22 cellular contexts compared by ENCODE assay signal in genomic region chr11:62139526-62140301, GRCh38. TPM values are rescaled to one million over a fixed set of nuclear protein-coding genes. Genes with fewer than 3 reads are reported as not detected.
"Had no signal": no experiment of that assay in that cellular context is flagged by ENCODE, and none has a peak within 500 bp of the region (broad histone marks: within the 10 kb centered on the region; RNA-seq: fewer than 3 reads in every experiment).

No MANE protein-coding gene starts in this region.

- H3K9me3 Mint-ChIP-seq: activated naive CD4-positive, alpha-beta T cell treated with anti-CD3 and anti-CD28 coated beads for 36 hours; central memory CD8-positive, alpha-beta T cell; memory B cell; naive thymus-derived CD4-positive, alpha-beta T cell; neural progenitor cell; stimulated activated naive B cell treated with anti-CD40 and anti-IgM and Interleukin-4, amounts not matched to agents 10 μg/mL and 1 μg/mL and 100 μg/mL, for 72 hours; T-cell; WTC11 had no signal

- DNase-seq: activated CD4-positive, alpha-beta T cell treated with anti-CD3 and anti-CD28 coated beads for 4 hours; activated naive CD4-positive, alpha-beta T cell treated with anti-CD3 and anti-CD28 coated beads for 36 hours; brain microvascular endothelial cell; heart left ventricle; kidney glomerular epithelial cell; stimulated activated CD4-positive, alpha-beta T cell treated with anti-CD3 and anti-CD28 coated beads, Interleukin-4, amount 100 ng/mL, for 4 hours; stimulated activated naive B cell treated with anti-CD40 and anti-IgM and Interleukin-4, amounts not matched to agents 10 μg/mL and 1 μg/mL and 100 μg/mL, for 72 hours had no signal

- H3K4me1 Mint-ChIP-seq: memory B cell, neural progenitor cell, WTC11 had no signal

- H3K9me3 ChIP-seq: gastroesophageal sphincter, heart left ventricle, pancreas had no signal

- H3K4me3 Mint-ChIP-seq: activated naive CD4-positive, alpha-beta T cell treated with anti-CD3 and anti-CD28 coated beads for 36 hours; central memory CD8-positive, alpha-beta T cell; memory B cell; naive thymus-derived CD4-positive, alpha-beta T cell; neural progenitor cell; stimulated activated naive B cell treated with anti-CD40 and anti-IgM and Interleukin-4, amounts not matched to agents 10 μg/mL and 1 μg/mL and 100 μg/mL, for 72 hours; T-cell; WTC11 had no signal

- H3K36me3 ChIP-seq: neural progenitor cell had no signal

- H3K4me1 ChIP-seq: gastroesophageal sphincter, heart left ventricle, neural progenitor cell, pancreas had no signal

- H3K27me3 ChIP-seq: brain microvascular endothelial cell, gastroesophageal sphincter, heart left ventricle, neural progenitor cell, pancreas had no signal

- H3K27ac Mint-ChIP-seq: activated naive CD4-positive, alpha-beta T cell treated with anti-CD3 and anti-CD28 coated beads for 36 hours; memory B cell; neural progenitor cell; stimulated activated naive B cell treated with anti-CD40 and anti-IgM and Interleukin-4, amounts not matched to agents 10 μg/mL and 1 μg/mL and 100 μg/mL, for 72 hours; T-cell; WTC11 had no signal

- H3K27me3 Mint-ChIP-seq: central memory CD8-positive, alpha-beta T cell; memory B cell; naive thymus-derived CD4-positive, alpha-beta T cell; stimulated activated naive B cell treated with anti-CD40 and anti-IgM and Interleukin-4, amounts not matched to agents 10 μg/mL and 1 μg/mL and 100 μg/mL, for 72 hours; T-cell had no signal

- ATAC-seq: gastroesophageal sphincter; heart left ventricle; naive thymus-derived CD4-positive, alpha-beta T cell; pancreas; sciatic nerve; stimulated activated naive B cell treated with anti-CD40 and anti-IgM and Interleukin-4, amounts not matched to agents 10 μg/mL and 1 μg/mL and 100 μg/mL, for 72 hours; T-cell; WTC11 had no signal

- H3K27ac ChIP-seq: brain microvascular endothelial cell, coronary artery, gastroesophageal sphincter, heart left ventricle, neural progenitor cell, pancreas, SK-N-MC had no signal

- H3K4me3 ChIP-seq: coronary artery, gastroesophageal sphincter, heart left ventricle, neural progenitor cell, pancreas, SK-N-MC, smooth muscle cell had no signal

RNA-seq across cellular contexts. Expression of gene SCGB1D1, which starts 50.3 kb away (rescaled TPM):
- total RNA-seq: activated naive CD4-positive, alpha-beta T cell treated with anti-CD3 and anti-CD28 coated beads for 36 hours; aorta; gastroesophageal sphincter; heart left ventricle; liver; mucosa of gallbladder; naive thymus-derived CD4-positive, alpha-beta T cell; pancreas; sciatic nerve; smooth muscle cell; T-cell; WTC11 had no signal
